19 cellular contexts compared by ENCODE assay signal in the genomic region with DNA sequence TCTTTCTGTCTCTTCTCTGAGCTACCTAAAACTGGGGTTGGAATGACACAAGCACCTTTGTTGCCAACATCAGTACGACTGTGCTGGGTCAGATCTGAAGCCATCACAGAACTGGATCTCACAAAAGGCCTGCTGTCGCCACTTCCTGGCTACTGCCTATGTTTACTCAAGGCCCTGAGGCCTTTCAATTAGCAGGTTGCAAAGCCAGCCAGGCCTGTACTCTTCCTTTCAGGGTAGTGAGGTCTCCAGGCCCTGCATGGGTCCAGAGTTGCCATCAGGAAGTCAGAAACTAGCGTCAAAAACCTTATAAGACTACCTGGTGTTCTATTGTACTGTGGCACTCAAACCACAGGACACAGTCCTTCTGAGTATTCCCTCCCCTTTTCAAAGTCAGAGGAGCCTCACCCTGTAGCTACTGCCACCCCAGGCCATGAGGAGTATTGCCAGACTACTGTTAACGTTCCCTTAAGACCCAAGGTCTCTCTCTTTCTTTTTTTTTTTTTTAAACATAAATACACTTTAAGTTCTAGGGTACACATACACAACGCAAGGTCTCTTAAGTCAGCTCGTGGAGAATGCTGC.
A peak's percentile ranks its signal among the peaks of the same experiment; 100 is the strongest.
DNase-seq lines count a peak whose midpoint lies in the region; ATAC-seq and TF ChIP-seq lines count a peak whose summit lies in the region.
"Had no signal": no experiment of that assay in that cellular context is flagged by ENCODE, and none has a peak within 500 bp of the region (broad histone marks: within the 10 kb centered on the region; RNA-seq: fewer than 3 reads in every experiment).

No MANE protein-coding gene starts in this region.

- H3K9ac ChIP-seq in colonic mucosa (ENCODE audit: low read depth in 2 of 2, low read length in 2 of 2) = no peak overlapping the region
- H3K9ac ChIP-seq: GM23248 had no signal

- no peaks in the 10 kb centered on the region for H3K36me3 ChIP-seq in colonic mucosa
- H3K36me3 ChIP-seq: lower lobe of right lung had no signal

- H3K27ac Mint-ChIP-seq in nephron progenitor cell = peak overlapping the region; percentile 40
- H3K27ac Mint-ChIP-seq: activated naive CD8-positive, alpha-beta T cell treated with anti-CD3 and anti-CD28 coated beads for 36 hours; CD4-positive, alpha-beta memory T cell; naive thymus-derived CD8-positive, alpha-beta T cell had no signal

- peaks cover 15% of the 10 kb centered on the region for H3K4me1 Mint-ChIP-seq in nephron progenitor cell
- H3K4me1 Mint-ChIP-seq: activated naive CD8-positive, alpha-beta T cell treated with anti-CD3 and anti-CD28 coated beads for 36 hours; CD4-positive, alpha-beta memory T cell; naive thymus-derived CD8-positive, alpha-beta T cell had no signal

- TF ChIP-seq CTCF in nephron progenitor cell (IDR thresholded peaks at IDR 0.05) = no peak
- TF ChIP-seq CTCF in colonic mucosa (IDR thresholded peaks at IDR 0.05) = no peak

- peak; percentile 43 for ATAC-seq in HG02870 (IDR thresholded peaks at IDR 0.05; ENCODE audit: unreplicated experiment)
- ATAC-seq: lower lobe of right lung; naive thymus-derived CD8-positive, alpha-beta T cell had no signal

- intact Hi-C loops in colonic mucosa (cut with DNase I) = no loop called here

- DNase-seq in DMS 273 (lab: John Stamatoyannopoulos, UW; ENCODE audit: unreplicated experiment) = peak; percentile 5
- no peak for DNase-seq in DMS 273 treated with DMSO at 0.1 percent for 48 hours (lab: John Stamatoyannopoulos, UW)
- DNase-seq in RPMI8226 = peak; percentile 5
- no peak for DNase-seq in nephron progenitor cell
- no peak for DNase-seq in NCI-H526 treated with DMSO at 0.1 percent for 48 hours (lab: John Stamatoyannopoulos, UW)
- no peak for DNase-seq in colonic mucosa
- DNase-seq in NCI-H1092 treated with DMSO at 0.1 percent for 48 hours (lab: John Stamatoyannopoulos, UW) = no peak
- DNase-seq: activated naive CD8-positive, alpha-beta T cell treated with anti-CD3 and anti-CD28 coated beads for 36 hours; activated T-cell treated with anti-CD3 and anti-CD28 coated beads for 4 hours; CD4-positive, alpha-beta memory T cell; effector CD4-positive, alpha-beta T cell; GDM1; GM23248; KG1; lower lobe of right lung; naive thymus-derived CD8-positive, alpha-beta T cell; NCI-H1436; stimulated activated CD4-positive, alpha-beta T cell treated with anti-CD3 and anti-CD28 coated beads, Interleukin-15, amount 100 ng/mL, for 24 hours had no signal

- no peaks in the 10 kb centered on the region for H3K9me3 ChIP-seq in colonic mucosa

- no peaks in the 10 kb centered on the region for H3K4me1 ChIP-seq in colonic mucosa
- H3K4me1 ChIP-seq: lower lobe of right lung had no signal

- no peak overlapping the region for H3K4me3 Mint-ChIP-seq in nephron progenitor cell
- H3K4me3 Mint-ChIP-seq: activated naive CD8-positive, alpha-beta T cell treated with anti-CD3 and anti-CD28 coated beads for 36 hours; CD4-positive, alpha-beta memory T cell; naive thymus-derived CD8-positive, alpha-beta T cell had no signal

- no peaks in the 10 kb centered on the region for H3K27me3 ChIP-seq in colonic mucosa

- no peak overlapping the region for H3K27ac ChIP-seq in colonic mucosa
- H3K27ac ChIP-seq: GM23248, lower lobe of right lung had no signal

- no peaks in the 10 kb centered on the region for H3K27me3 Mint-ChIP-seq in nephron progenitor cell (ENCODE audit: low read depth, poor library complexity)
- H3K27me3 Mint-ChIP-seq: activated naive CD8-positive, alpha-beta T cell treated with anti-CD3 and anti-CD28 coated beads for 36 hours had no signal

- no peak overlapping the region for H3K4me3 ChIP-seq in colonic mucosa
- H3K4me3 ChIP-seq: GM23248, lower lobe of right lung had no signal

- H3K36me3 Mint-ChIP-seq in nephron progenitor cell (ENCODE audit: low read depth) = no peaks in the 10 kb centered on the region
- H3K36me3 Mint-ChIP-seq: activated naive CD8-positive, alpha-beta T cell treated with anti-CD3 and anti-CD28 coated beads for 36 hours; CD4-positive, alpha-beta memory T cell had no signal

- peaks cover 44% of the 10 kb centered on the region for H3K9me3 Mint-ChIP-seq in nephron progenitor cell

Comparison
In these comparisons a context has a peak if more than half of its experiments do, and no peak if none do; other contexts are left out.
1. DNase-seq: peak in DMS 273 (single experiment) and RPMI8226 (single experiment); none in DMS 273 treated with DMSO at 0.1 percent for 48 hours (single experiment), nephron progenitor cell (single experiment), NCI-H526 treated with DMSO at 0.1 percent for 48 hours (single experiment), colonic mucosa (single experiment) and NCI-H1092 treated with DMSO at 0.1 percent for 48 hours (single experiment).